ENCODE assay signal across 1 cellular context in the genomic region with DNA sequence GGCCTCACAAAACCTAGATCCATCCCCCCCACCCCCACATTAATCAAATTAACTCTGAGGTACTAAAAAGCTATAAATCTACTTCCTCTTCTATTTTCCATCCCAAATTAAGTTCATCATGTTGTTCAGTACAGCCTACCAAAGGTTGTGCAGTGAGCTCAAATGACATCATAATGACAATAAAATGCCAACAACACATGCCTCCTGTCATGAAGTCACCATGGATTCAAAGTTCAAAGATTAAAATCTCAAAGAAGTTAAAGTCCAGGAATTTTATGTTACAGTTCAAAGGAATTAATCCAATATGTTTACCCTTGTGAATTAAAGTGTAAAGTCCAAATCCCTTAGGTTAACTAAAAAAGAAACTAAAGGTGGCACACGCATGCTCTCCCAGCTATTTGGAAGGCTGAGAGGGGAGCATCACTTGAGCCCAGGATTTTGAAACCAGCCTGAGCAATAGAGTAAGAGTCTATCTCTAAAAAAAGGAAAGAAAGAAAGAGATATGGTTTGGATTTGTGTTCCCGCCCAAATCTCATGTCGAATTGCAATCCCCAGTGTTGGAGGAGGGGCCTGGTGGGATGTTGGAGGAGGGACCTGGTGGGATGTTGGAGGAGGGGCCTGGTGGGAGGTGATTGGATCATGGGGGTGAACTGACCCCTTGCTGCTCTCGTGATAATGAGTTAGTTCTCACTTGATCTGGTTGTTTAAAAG.
TF ChIP-seq lines count a peak whose summit lies in the region.

No MANE protein-coding gene starts in this region.

TF ChIP-seq in WTC11, 78 proteins besides CTCF, POLR2A, EP300 and RAD21 (continued from another document):
- TF ChIP-seq NFE2L1 (CRISPR knock-in tag; IDR thresholded peaks at IDR 0.05): no peak
- no peak for TF ChIP-seq SOX15 (CRISPR knock-in tag; IDR thresholded peaks at IDR 0.05)
- TF ChIP-seq, protein P1, sequence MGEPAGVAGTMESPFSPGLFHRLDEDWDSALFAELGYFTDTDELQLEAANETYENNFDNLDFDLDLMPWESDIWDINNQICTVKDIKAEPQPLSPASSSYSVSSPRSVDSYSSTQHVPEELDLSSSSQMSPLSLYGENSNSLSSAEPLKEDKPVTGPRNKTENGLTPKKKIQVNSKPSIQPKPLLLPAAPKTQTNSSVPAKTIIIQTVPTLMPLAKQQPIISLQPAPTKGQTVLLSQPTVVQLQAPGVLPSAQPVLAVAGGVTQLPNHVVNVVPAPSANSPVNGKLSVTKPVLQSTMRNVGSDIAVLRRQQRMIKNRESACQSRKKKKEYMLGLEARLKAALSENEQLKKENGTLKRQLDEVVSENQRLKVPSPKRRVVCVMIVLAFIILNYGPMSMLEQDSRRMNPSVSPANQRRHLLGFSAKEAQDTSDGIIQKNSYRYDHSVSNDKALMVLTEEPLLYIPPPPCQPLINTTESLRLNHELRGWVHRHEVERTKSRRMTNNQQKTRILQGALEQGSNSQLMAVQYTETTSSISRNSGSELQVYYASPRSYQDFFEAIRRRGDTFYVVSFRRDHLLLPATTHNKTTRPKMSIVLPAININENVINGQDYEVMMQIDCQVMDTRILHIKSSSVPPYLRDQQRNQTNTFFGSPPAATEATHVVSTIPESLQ (CRISPR knock-in tag; IDR thresholded peaks at IDR 0.05): no peak
- no peak for TF ChIP-seq NR1H2 (CRISPR knock-in tag; IDR thresholded peaks at IDR 0.05)
- TF ChIP-seq, protein P2, sequence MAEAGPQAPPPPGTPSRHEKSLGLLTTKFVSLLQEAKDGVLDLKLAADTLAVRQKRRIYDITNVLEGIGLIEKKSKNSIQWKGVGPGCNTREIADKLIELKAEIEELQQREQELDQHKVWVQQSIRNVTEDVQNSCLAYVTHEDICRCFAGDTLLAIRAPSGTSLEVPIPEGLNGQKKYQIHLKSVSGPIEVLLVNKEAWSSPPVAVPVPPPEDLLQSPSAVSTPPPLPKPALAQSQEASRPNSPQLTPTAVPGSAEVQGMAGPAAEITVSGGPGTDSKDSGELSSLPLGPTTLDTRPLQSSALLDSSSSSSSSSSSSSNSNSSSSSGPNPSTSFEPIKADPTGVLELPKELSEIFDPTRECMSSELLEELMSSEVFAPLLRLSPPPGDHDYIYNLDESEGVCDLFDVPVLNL (CRISPR knock-in tag; IDR thresholded peaks at IDR 0.05; ENCODE audit: borderline replicate concordance, low read depth): no peak
- TF ChIP-seq TEAD4 (CRISPR knock-in tag; IDR thresholded peaks at IDR 0.05): no peak
- no peak for TF ChIP-seq RORB (CRISPR knock-in tag; IDR thresholded peaks at IDR 0.05)
